ENCODE assay signal across 1 cellular context in the genomic region with DNA sequence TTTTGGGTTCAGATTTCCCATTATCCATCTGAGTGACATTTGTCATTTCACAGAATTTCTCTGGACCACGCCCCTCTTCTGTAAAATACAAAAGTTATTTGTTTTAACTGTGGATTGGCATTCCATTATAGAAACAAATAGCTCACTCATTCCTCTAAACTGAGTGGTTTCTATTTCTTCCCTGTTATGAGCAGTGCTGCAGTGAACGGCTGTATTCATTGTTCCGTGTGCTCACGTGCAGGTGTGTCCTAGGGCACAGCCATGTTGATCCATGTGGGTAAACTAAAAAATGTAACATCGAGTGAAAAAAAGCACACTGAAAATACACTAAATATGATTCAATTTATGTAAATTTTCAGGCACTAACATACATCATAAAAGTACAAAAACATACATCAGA.
TF ChIP-seq lines count a peak whose summit lies in the region.

No MANE protein-coding gene starts in this region.

TF ChIP-seq in HepG2, 621 proteins besides CTCF, POLR2A, EP300 and RAD21:
- no peak for TF ChIP-seq THAP11 (CRISPR knock-in tag; IDR thresholded peaks at IDR 0.05)
- TF ChIP-seq MLLT10 (CRISPR knock-in tag; IDR thresholded peaks at IDR 0.05), result no peak
- TF ChIP-seq, protein P1, sequence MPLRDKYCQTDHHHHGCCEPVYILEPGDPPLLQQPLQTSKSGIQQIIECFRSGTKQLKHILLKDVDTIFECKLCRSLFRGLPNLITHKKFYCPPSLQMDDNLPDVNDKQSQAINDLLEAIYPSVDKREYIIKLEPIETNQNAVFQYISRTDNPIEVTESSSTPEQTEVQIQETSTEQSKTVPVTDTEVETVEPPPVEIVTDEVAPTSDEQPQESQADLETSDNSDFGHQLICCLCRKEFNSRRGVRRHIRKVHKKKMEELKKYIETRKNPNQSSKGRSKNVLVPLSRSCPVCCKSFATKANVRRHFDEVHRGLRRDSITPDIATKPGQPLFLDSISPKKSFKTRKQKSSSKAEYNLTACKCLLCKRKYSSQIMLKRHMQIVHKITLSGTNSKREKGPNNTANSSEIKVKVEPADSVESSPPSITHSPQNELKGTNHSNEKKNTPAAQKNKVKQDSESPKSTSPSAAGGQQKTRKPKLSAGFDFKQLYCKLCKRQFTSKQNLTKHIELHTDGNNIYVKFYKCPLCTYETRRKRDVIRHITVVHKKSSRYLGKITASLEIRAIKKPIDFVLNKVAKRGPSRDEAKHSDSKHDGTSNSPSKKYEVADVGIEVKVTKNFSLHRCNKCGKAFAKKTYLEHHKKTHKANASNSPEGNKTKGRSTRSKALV (CRISPR knock-in tag; IDR thresholded peaks at IDR 0.05), result no peak
- no peak for TF ChIP-seq ZNF740 (CRISPR knock-in tag; IDR thresholded peaks at IDR 0.05)
- no peak for TF ChIP-seq FOXP4 (CRISPR knock-in tag; IDR thresholded peaks at IDR 0.05)
- TF ChIP-seq KAT2B (IDR thresholded peaks at IDR 0.05; ENCODE audit: borderline replicate concordance, low read depth, low read length), result no peak
- no peak for TF ChIP-seq IKZF5 (CRISPR knock-in tag; IDR thresholded peaks at IDR 0.05)
- TF ChIP-seq ZFX (CRISPR knock-in tag; IDR thresholded peaks at IDR 0.05; ENCODE audit: low read depth), result no peak
- TF ChIP-seq FLYWCH1 (CRISPR knock-in tag; IDR thresholded peaks at IDR 0.05), result no peak
- no peak for TF ChIP-seq ZNF780A (CRISPR knock-in tag; IDR thresholded peaks at IDR 0.05)
- no peak for TF ChIP-seq RERE (CRISPR knock-in tag; IDR thresholded peaks at IDR 0.05; ENCODE audit: low read depth)
- no peak for TF ChIP-seq FOSL2 (CRISPR knock-in tag; IDR thresholded peaks at IDR 0.05)
- no peak for TF ChIP-seq MED1 (CRISPR knock-in tag; IDR thresholded peaks at IDR 0.05)
- TF ChIP-seq, protein P2, sequence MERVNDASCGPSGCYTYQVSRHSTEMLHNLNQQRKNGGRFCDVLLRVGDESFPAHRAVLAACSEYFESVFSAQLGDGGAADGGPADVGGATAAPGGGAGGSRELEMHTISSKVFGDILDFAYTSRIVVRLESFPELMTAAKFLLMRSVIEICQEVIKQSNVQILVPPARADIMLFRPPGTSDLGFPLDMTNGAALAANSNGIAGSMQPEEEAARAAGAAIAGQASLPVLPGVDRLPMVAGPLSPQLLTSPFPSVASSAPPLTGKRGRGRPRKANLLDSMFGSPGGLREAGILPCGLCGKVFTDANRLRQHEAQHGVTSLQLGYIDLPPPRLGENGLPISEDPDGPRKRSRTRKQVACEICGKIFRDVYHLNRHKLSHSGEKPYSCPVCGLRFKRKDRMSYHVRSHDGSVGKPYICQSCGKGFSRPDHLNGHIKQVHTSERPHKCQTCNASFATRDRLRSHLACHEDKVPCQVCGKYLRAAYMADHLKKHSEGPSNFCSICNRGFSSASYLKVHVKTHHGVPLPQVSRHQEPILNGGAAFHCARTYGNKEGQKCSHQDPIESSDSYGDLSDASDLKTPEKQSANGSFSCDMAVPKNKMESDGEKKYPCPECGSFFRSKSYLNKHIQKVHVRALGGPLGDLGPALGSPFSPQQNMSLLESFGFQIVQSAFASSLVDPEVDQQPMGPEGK (CRISPR knock-in tag; IDR thresholded peaks at IDR 0.05), result no peak
- no peak for TF ChIP-seq RARA (CRISPR knock-in tag; IDR thresholded peaks at IDR 0.05)
- no peak for TF ChIP-seq ZFP82 (CRISPR knock-in tag; IDR thresholded peaks at IDR 0.05; ENCODE audit: borderline replicate concordance)
